ENCODE assay signal across 21 cellular contexts in genomic region chrX:48713847-48714246, GRCh38. TPM values are rescaled to one million over a fixed set of nuclear protein-coding genes. Genes with fewer than 3 reads are reported as not detected.
DNase-seq lines count a peak whose midpoint lies in the region; ATAC-seq and TF ChIP-seq lines count a peak whose summit lies in the region.
"Had no signal": no experiment of that assay in that cellular context is flagged by ENCODE, and none has a peak within 500 bp of the region (broad histone marks: within the 10 kb centered on the region; RNA-seq: fewer than 3 reads in every experiment).

No MANE protein-coding gene starts in this region.

- peak overlapping the region; percentile 93 for H3K27ac Mint-ChIP-seq in CD4-positive, alpha-beta T cell
- peak overlapping the region; percentile 68 to 93 for H3K27ac Mint-ChIP-seq in T-cell
- peak overlapping the region; percentile 94 for H3K27ac Mint-ChIP-seq in activated naive CD8-positive, alpha-beta T cell treated with anti-CD3 and anti-CD28 coated beads, Interleukin-2, amount 10 ng/mL, durations not matched to agents 7 days and 5 days
- peak overlapping the region; percentile 85 to 97 (median 92) for H3K27ac Mint-ChIP-seq in naive thymus-derived CD4-positive, alpha-beta T cell

- no peaks in the 10 kb centered on the region for H3K9me3 Mint-ChIP-seq in CD4-positive, alpha-beta T cell
- H3K9me3 Mint-ChIP-seq in T-cell, result no peaks in the 10 kb centered on the region
- peaks cover 23% of the 10 kb centered on the region for H3K9me3 Mint-ChIP-seq in activated naive CD8-positive, alpha-beta T cell treated with anti-CD3 and anti-CD28 coated beads, Interleukin-2, amount 10 ng/mL, durations not matched to agents 7 days and 5 days
- H3K9me3 Mint-ChIP-seq in naive thymus-derived CD4-positive, alpha-beta T cell, result peaks cover 0 to 11% (median 0%) of the 10 kb centered on the region in 11 donors

- peaks cover 57 to 59% of the 10 kb centered on the region in 2 donors for H3K4me1 ChIP-seq in naive thymus-derived CD4-positive, alpha-beta T cell (ENCODE audit: control insufficient read depth in 2 of 2, insufficient read depth in 2 of 2, low read length in 2 of 2)
- H3K4me1 ChIP-seq: pancreas, tibial artery had no signal

- H3K4me3 ChIP-seq in naive thymus-derived CD4-positive, alpha-beta T cell (ENCODE audit: low read length), result peak overlapping the region; percentile 22
- no peak overlapping the region for H3K4me3 ChIP-seq in H7 (ENCODE audit: insufficient read depth, low read depth, low read length)
- H3K4me3 ChIP-seq: gastrocnemius medialis, pancreas, tibial artery had no signal

- no peaks in the 10 kb centered on the region for H3K27me3 Mint-ChIP-seq in CD4-positive, alpha-beta T cell
- H3K27me3 Mint-ChIP-seq in T-cell, result peaks cover 0 to 11% of the 10 kb centered on the region in 2 donors
- no peaks in the 10 kb centered on the region for H3K27me3 Mint-ChIP-seq in activated naive CD8-positive, alpha-beta T cell treated with anti-CD3 and anti-CD28 coated beads, Interleukin-2, amount 10 ng/mL, durations not matched to agents 7 days and 5 days
- H3K27me3 Mint-ChIP-seq in naive thymus-derived CD4-positive, alpha-beta T cell, result peaks cover 0 to 2% (median 0%) of the 10 kb centered on the region in 5 donors

- no peaks in the 10 kb centered on the region for H3K36me3 ChIP-seq in naive thymus-derived CD4-positive, alpha-beta T cell (ENCODE audit: control insufficient read depth in 2 of 3, insufficient read depth in 3 of 3, low read length in 3 of 3)
- no peaks in the 10 kb centered on the region for H3K36me3 ChIP-seq in H7 (replicated peaks; ENCODE audit: control insufficient read depth, insufficient read depth, low read length)
- H3K36me3 ChIP-seq: gastrocnemius medialis, pancreas, tibial artery had no signal

- no peaks in the 10 kb centered on the region for H3K9me3 ChIP-seq in CD4-positive, alpha-beta T cell (ENCODE audit: control insufficient read depth, low read length)
- H3K9me3 ChIP-seq in naive thymus-derived CD4-positive, alpha-beta T cell (ENCODE audit: control insufficient read depth in 2 of 3, low read length in 3 of 3), result no peaks in the 10 kb centered on the region
- H3K9me3 ChIP-seq: gastrocnemius medialis, pancreas, tibial artery had no signal

- no peaks in the 10 kb centered on the region for H3K36me3 Mint-ChIP-seq in CD4-positive, alpha-beta T cell (ENCODE audit: low read depth)
- H3K36me3 Mint-ChIP-seq in T-cell, result no peaks in the 10 kb centered on the region
- peaks cover 57% of the 10 kb centered on the region for H3K36me3 Mint-ChIP-seq in activated naive CD8-positive, alpha-beta T cell treated with anti-CD3 and anti-CD28 coated beads, Interleukin-2, amount 10 ng/mL, durations not matched to agents 7 days and 5 days
- peaks cover 0 to 60% (median 0%) of the 10 kb centered on the region in 5 donors for H3K36me3 Mint-ChIP-seq in naive thymus-derived CD4-positive, alpha-beta T cell
- H3K36me3 Mint-ChIP-seq: naive B cell had no signal

- POLR2A ChIA-PET in CD4-positive, alpha-beta T cell (lab: Charles Lee), result interaction anchor here (0.9 to 5.0 kb wide), 8 partner anchors 9 to 224 kb away, joined by 3 to 53 read pairs (median 6); partner anchors contain the start of genes HDAC6, SUV39H1 and TBC1D25
- POLR2A ChIA-PET in T-cell (lab: Charles Lee), result no interaction called here
- POLR2A ChIA-PET in activated naive CD8-positive, alpha-beta T cell treated with anti-CD3 and anti-CD28 coated beads, Interleukin-2, amount 10 ng/mL, durations not matched to agents 7 days and 5 days (lab: Charles Lee), result interaction anchor here (0.9 to 5.3 kb wide), 5 partner anchors 18 to 38 kb away, joined by 3 to 31 read pairs (median 4); partner anchors contain the start of gene SUV39H1
- POLR2A ChIA-PET in naive thymus-derived CD4-positive, alpha-beta T cell (lab: Charles Lee), result interaction anchor here (0.6 to 3.0 kb wide), 9 partner anchors 14 to 1420 kb away, joined by 3 to 30 read pairs (median 4); partner anchors contain the start of genes HDAC6, SUV39H1 and WAS

- H3K27ac ChIP-seq in CD4-positive, alpha-beta T cell (ENCODE audit: low read depth, low read length), result peak overlapping the region; percentile 21
- peak overlapping the region; percentile 68 for H3K27ac ChIP-seq in naive thymus-derived CD4-positive, alpha-beta T cell (ENCODE audit: low read depth, low read length)
- H3K27ac ChIP-seq: gastrocnemius medialis, pancreas, tibial artery had no signal

- peaks cover 80% of the 10 kb centered on the region for H3K4me1 Mint-ChIP-seq in CD4-positive, alpha-beta T cell (ENCODE audit: low read depth)
- H3K4me1 Mint-ChIP-seq in T-cell, result peaks cover 70 to 81% (median 76%) of the 10 kb centered on the region in 3 donors
- peaks cover 52% of the 10 kb centered on the region for H3K4me1 Mint-ChIP-seq in activated naive CD8-positive, alpha-beta T cell treated with anti-CD3 and anti-CD28 coated beads, Interleukin-2, amount 10 ng/mL, durations not matched to agents 7 days and 5 days
- H3K4me1 Mint-ChIP-seq in naive thymus-derived CD4-positive, alpha-beta T cell, result peaks cover 62 to 80% (median 77%) of the 10 kb centered on the region in 7 donors

- CTCF ChIA-PET in CD4-positive, alpha-beta T cell (lab: Charles Lee), result interaction anchor here (1.5 kb wide), 1 partner anchor 23 kb away, joined by 4 read pairs; no protein-coding TSS in a partner anchor
- CTCF ChIA-PET in T-cell (lab: Charles Lee), result interaction anchor here in 1 of 2 donors (1.1 to 1.7 kb wide), 2 partner anchors 12 to 66 kb away, joined by 3 to 4 read pairs; no protein-coding TSS in a partner anchor
- CTCF ChIA-PET in naive thymus-derived CD4-positive, alpha-beta T cell (lab: Charles Lee), result interaction anchor here (0.9 kb wide), 1 partner anchor 23 kb away, joined by 3 read pairs; no protein-coding TSS in a partner anchor

- DNase-seq in CD4-positive, alpha-beta T cell, result no peak
- DNase-seq in T-cell (peak in 2 of 34 experiments; percentile 10 to 28), H7 (no peak), superior temporal gyrus (ENCODE audit: extremely low spot score) (no peak)
- no peak for DNase-seq in activated naive CD8-positive, alpha-beta T cell treated with anti-CD3 and anti-CD28 coated beads, Interleukin-2, amount 10 ng/mL, durations not matched to agents 7 days and 5 days
- peak in 2 of 9 donors; percentile 27 to 39 for DNase-seq in naive thymus-derived CD4-positive, alpha-beta T cell
- DNase-seq: anterior cingulate cortex, gastrocnemius medialis, KBM-7, mammary epithelial cell, naive B cell, NCI-H1436 treated with DMSO at 0.1 percent for 48 hours, NCI-H2171, NCI-H748 treated with DMSO at 0.1 percent for 48 hours, pancreas, tibial artery had no signal

- peak; percentile 42 for ATAC-seq in CD4-positive, alpha-beta T cell (ENCODE audit: poor library complexity)
- ATAC-seq in T-cell (replicated peaks in 1 of 4), result peak; percentile 29 to 39 (median 35)
- peak; percentile 35 for ATAC-seq in activated naive CD8-positive, alpha-beta T cell treated with anti-CD3 and anti-CD28 coated beads, Interleukin-2, amount 10 ng/mL, durations not matched to agents 7 days and 5 days (ENCODE audit: low read depth)
- peak; percentile 50 for ATAC-seq in naive thymus-derived CD4-positive, alpha-beta T cell
- no peak for ATAC-seq in GM18517 (IDR thresholded peaks at IDR 0.05; ENCODE audit: unreplicated experiment)
- ATAC-seq: gastrocnemius medialis, sciatic nerve had no signal

- TF ChIP-seq CTCF in CD4-positive, alpha-beta T cell (IDR thresholded peaks at IDR 0.05), result no peak

- peak overlapping the region; percentile 71 for H3K4me3 Mint-ChIP-seq in CD4-positive, alpha-beta T cell
- peak overlapping the region; percentile 31 to 64 (median 61) for H3K4me3 Mint-ChIP-seq in T-cell
- H3K4me3 Mint-ChIP-seq in activated naive CD8-positive, alpha-beta T cell treated with anti-CD3 and anti-CD28 coated beads, Interleukin-2, amount 10 ng/mL, durations not matched to agents 7 days and 5 days, result peak overlapping the region; percentile 53
- peak overlapping the region; percentile 2 to 96 (median 76) for H3K4me3 Mint-ChIP-seq in naive thymus-derived CD4-positive, alpha-beta T cell
- H3K4me3 Mint-ChIP-seq: naive B cell had no signal

- no peaks in the 10 kb centered on the region for H3K27me3 ChIP-seq in CD4-positive, alpha-beta T cell (ENCODE audit: control insufficient read depth, insufficient read depth, low read length)
- no peaks in the 10 kb centered on the region for H3K27me3 ChIP-seq in naive thymus-derived CD4-positive, alpha-beta T cell (ENCODE audit: control insufficient read depth in 2 of 2, insufficient read depth in 2 of 2, low read length in 2 of 2)
- H3K27me3 ChIP-seq in H7 (ENCODE audit: control insufficient read depth, insufficient read depth, low read length), result no peaks in the 10 kb centered on the region; the same call in 1 of the 2 replicates
- H3K27me3 ChIP-seq: gastrocnemius medialis, pancreas, tibial artery had no signal

- intact Hi-C loops in CD4-positive, alpha-beta T cell (cut with DNase I, micrococcal nuclease), result loop anchor here in 1 of 2 experiments (1.0 kb wide), 1 partner anchor 23 kb away; no protein-coding TSS in a partner anchor
- intact Hi-C loops in naive thymus-derived CD4-positive, alpha-beta T cell (cut with micrococcal nuclease), result loop anchor here (1.0 to 5.0 kb wide), 6 partner anchors 18 to 223 kb away; partner anchors contain the start of genes SUV39H1 (in 2 of the 2) and SLC35A2 (in 1 of the 2)

RNA-seq across cellular contexts. Expression of gene SUV39H1, which starts 17.3 kb away (rescaled TPM):
- total RNA-seq in CD4-positive, alpha-beta T cell, result 1 to 10 TPM; 7.7 to 8.4 TPM
- total RNA-seq in T-cell, result 10 to 100 TPM in 3 of 5 donors, 1 to 10 TPM in 2; 7.6 to 12.0 (median 10.6) TPM
- 10 to 100 TPM; 25.4 to 26.8 TPM for total RNA-seq in activated naive CD8-positive, alpha-beta T cell treated with anti-CD3 and anti-CD28 coated beads, Interleukin-2, amount 10 ng/mL, durations not matched to agents 7 days and 5 days
- 10 to 100 TPM in 1 of 5 experiments, 1 to 10 TPM in 4; 4.6 to 23.3 (median 8.6) TPM for total RNA-seq in naive thymus-derived CD4-positive, alpha-beta T cell
- 10 to 100 TPM; 10.1 to 13.6 TPM for polyA plus RNA-seq in naive thymus-derived CD4-positive, alpha-beta T cell
- 19.6 and 20.4 TPM in 2 replicates for total RNA-seq in H7 (2014; rRNA removed; shearing (Covaris generic))

RNA-seq across cellular contexts. Expression of gene WAS, which starts 30.2 kb away (rescaled TPM):
- total RNA-seq in CD4-positive, alpha-beta T cell, result 10 to 100 TPM; 63.7 to 67.4 TPM
- 100 to 1,000 TPM in 3 of 5 donors, 10 to 100 TPM in 2; 92.0 to 118 (median 103) TPM for total RNA-seq in T-cell
- total RNA-seq in activated naive CD8-positive, alpha-beta T cell treated with anti-CD3 and anti-CD28 coated beads, Interleukin-2, amount 10 ng/mL, durations not matched to agents 7 days and 5 days, result 100 to 1,000 TPM; 142 to 146 TPM
- 100 to 1,000 TPM in 4 of 5 experiments, 10 to 100 TPM in 1; 92.2 to 164 (median 105) TPM for total RNA-seq in naive thymus-derived CD4-positive, alpha-beta T cell
- polyA plus RNA-seq in naive thymus-derived CD4-positive, alpha-beta T cell, result 10 to 100 TPM; 18.6 to 28.8 TPM
- 0.67 and 0.69 TPM in 2 replicates for total RNA-seq in H7 (2014; rRNA removed; shearing (Covaris generic))
- total RNA-seq: epithelial cell of proximal tubule had no signal

RNA-seq across cellular contexts. Expression of gene GLOD5, which starts 47.7 kb away (rescaled TPM):
- not detected for total RNA-seq in CD4-positive, alpha-beta T cell
- total RNA-seq in T-cell, result not detected
- total RNA-seq in activated naive CD8-positive, alpha-beta T cell treated with anti-CD3 and anti-CD28 coated beads, Interleukin-2, amount 10 ng/mL, durations not matched to agents 7 days and 5 days, result not detected
- not detected for total RNA-seq in naive thymus-derived CD4-positive, alpha-beta T cell
- not detected for polyA plus RNA-seq in naive thymus-derived CD4-positive, alpha-beta T cell
- not detected in 2 replicates for total RNA-seq in H7 (2014; rRNA removed; shearing (Covaris generic))
- total RNA-seq: epithelial cell of proximal tubule, gastrocnemius medialis, kidney epithelial cell, mammary epithelial cell, OCI-LY7, sciatic nerve had no signal
- polyA plus RNA-seq: mammary epithelial cell had no signal

Comparison
In these comparisons a context has a peak if more than half of its experiments do, and no peak if none do; other contexts are left out.
1. RNA of gene WAS, which starts 30.2 kb away (total RNA-seq): 142 to 146 TPM in activated naive CD8-positive, alpha-beta T cell treated with anti-CD3 and anti-CD28 coated beads, Interleukin-2, amount 10 ng/mL, durations not matched to agents 7 days and 5 days, 92.2 to 164 TPM in naive thymus-derived CD4-positive, alpha-beta T cell, 92.0 to 118 TPM in T-cell and 63.7 to 67.4 TPM in CD4-positive, alpha-beta T cell; 0.67 to 0.69 TPM in H7; every median in the first group is over 10 times any median in the second.
2. POLR2A ChIA-PET loops: an anchor here in CD4-positive, alpha-beta T cell (0.9 to 5.0 kb wide), activated naive CD8-positive, alpha-beta T cell treated with anti-CD3 and anti-CD28 coated beads, Interleukin-2, amount 10 ng/mL, durations not matched to agents 7 days and 5 days (0.9 to 5.3 kb wide) and naive thymus-derived CD4-positive, alpha-beta T cell (0.6 to 3.0 kb wide); none called in T-cell.
3. Peak in every context shown above with its lines, with median percentiles within 50 percentile points of each other: H3K27ac Mint-ChIP-seq and H3K4me3 Mint-ChIP-seq.